Comparison of ENCODE assay signal across 21 cellular contexts in genomic region chr1:228865613-228866320, GRCh38.
A peak's percentile ranks its signal among the peaks of the same experiment; 100 is the strongest.
DNase-seq lines count a peak whose midpoint lies in the region; ATAC-seq and TF ChIP-seq lines count a peak whose summit lies in the region.
"Had no signal": no experiment of that assay in that cellular context is flagged by ENCODE, and none has a peak within 500 bp of the region (broad histone marks: within the 10 kb centered on the region; RNA-seq: fewer than 3 reads in every experiment).

No MANE protein-coding gene starts in this region.

- no peaks in the 10 kb centered on the region for H3K9me2 ChIP-seq in GM23338 (ENCODE audit: insufficient read depth)
- H3K9me2 ChIP-seq in PC-9 (ENCODE audit: insufficient read depth): no peaks in the 10 kb centered on the region

- H3K4me3 Mint-ChIP-seq in GM23338 (no peak overlapping the region), mesothelial cell of epicardium (no peak overlapping the region)

- H3K27me3 Mint-ChIP-seq in GM23338 (ENCODE audit: insufficient read depth, low read depth, poor library complexity) (peaks cover 13% of the 10 kb centered on the region), mesothelial cell of epicardium (ENCODE audit: low read depth) (no peaks in the 10 kb centered on the region)

- TF ChIP-seq POLR2A in esophagus squamous epithelium (IDR thresholded peaks at IDR 0.05): no peak

- POLR2A ChIA-PET in PC-9 (lab: Charles Lee; ENCODE audit: unreplicated experiment): no interaction called here

- no TSS peak for BruUV-seq in PC-9 (replicated peaks; lab: Mats Ljungman, UMichigan)

- H3K27me3 ChIP-seq in BE2C (no peaks in the 10 kb centered on the region), GM23338 (ENCODE audit: insufficient read depth) (no peaks in the 10 kb centered on the region), esophagus squamous epithelium (peaks cover 0 to 5% (median 0%) of the 10 kb centered on the region in 4 donors), PC-9 (ENCODE audit: insufficient read depth, low read depth) (peaks cover 68% of the 10 kb centered on the region)
- H3K27me3 ChIP-seq: SJSA1 had no signal

- H3K4me1 ChIP-seq in BE2C (peaks cover 49% of the 10 kb centered on the region), GM23338 (ENCODE audit: insufficient read depth) (peaks cover 27% of the 10 kb centered on the region), esophagus squamous epithelium (peaks cover 0 to 10% (median 0%) of the 10 kb centered on the region in 3 donors), PC-9 (replicated peaks; ENCODE audit: insufficient read depth) (no peaks in the 10 kb centered on the region)
- H3K4me1 ChIP-seq: parathyroid adenoma had no signal

- H3F3A ChIP-seq in GM23338 (replicated peaks; ENCODE audit: low read depth) (no peaks in the 10 kb centered on the region; the same call in 1 of the 2 replicates), PC-9 (ENCODE audit: insufficient read depth, low read depth) (no peaks in the 10 kb centered on the region)

- no peaks in the 10 kb centered on the region for H3K9me3 ChIP-seq in BE2C
- H3K9me3 ChIP-seq in esophagus squamous epithelium: no peaks in the 10 kb centered on the region
- H3K9me3 ChIP-seq in PC-9 (ENCODE audit: insufficient read depth, low read depth): no peaks in the 10 kb centered on the region
- H3K9me3 ChIP-seq: SJSA1, thoracic aorta had no signal

- H3K4me2 ChIP-seq in GM23338: no peak overlapping the region
- no peak overlapping the region for H3K4me2 ChIP-seq in PC-9

- DNase-seq in BE2C: peak; percentile 77
- DNase-seq in GM23338 (ENCODE audit: low spot score): no peak
- DNase-seq in RPMI8226: peak; percentile 85
- DNase-seq in mesothelial cell of epicardium (ENCODE audit: low spot score in 2 of 2, unreplicated experiment in 2 of 2): no peak
- DNase-seq in esophagus squamous epithelium (lab: John Stamatoyannopoulos, UW): no peak
- no peak for DNase-seq in cerebellar cortex (ENCODE audit: low spot score)
- DNase-seq in PC-9: no peak
- DNase-seq: activated CD4-positive, alpha-beta T cell treated with anti-CD3 and anti-CD28 coated beads for 1 hour; activated effector memory CD4-positive, alpha-beta T cell treated with anti-CD3 and anti-CD28 coated beads, Interleukin-2, amount 50 U/mL, for 16 hours; cortex of kidney; DMS153; GM23248; KBM-7; left colon; NCI-H524 treated with DMSO at 0.1 percent for 48 hours; stimulated activated CD4-positive, alpha-beta T cell treated with anti-CD3 and anti-CD28 coated beads, Interleukin-4, amount 100 ng/mL, for 4 hours; stimulated activated CD8-positive, alpha-beta memory T cell treated with anti-CD3 and anti-CD28 coated beads, Interleukin-4, amount 100 ng/mL, for 48 hours had no signal

- TF ChIP-seq CTCF in BE2C (IDR thresholded peaks at IDR 0.05; ENCODE audit: low read depth, low read length): no peak
- TF ChIP-seq CTCF in GM23338 (conservative IDR thresholded peaks at IDR 0.05; ENCODE audit: low read depth in 2 of 2): no peak
- TF ChIP-seq CTCF in mesothelial cell of epicardium (IDR thresholded peaks at IDR 0.05; ENCODE audit: unreplicated experiment): no peak
- TF ChIP-seq CTCF in esophagus squamous epithelium (IDR thresholded peaks at IDR 0.05): no peak
- no peak for TF ChIP-seq CTCF in PC-9 (conservative IDR thresholded peaks at IDR 0.05)

- H2AFZ ChIP-seq in GM23338: peak overlapping the region; percentile 91; the same call in 1 of the 2 replicates
- no peak overlapping the region for H2AFZ ChIP-seq in PC-9
- H2AFZ ChIP-seq: GM23248, parathyroid adenoma had no signal

- H3K9me3 Mint-ChIP-seq in GM23338: no peaks in the 10 kb centered on the region
- no peaks in the 10 kb centered on the region for H3K9me3 Mint-ChIP-seq in mesothelial cell of epicardium

- no peaks in the 10 kb centered on the region for H3K79me2 ChIP-seq in GM23338 (replicated peaks; ENCODE audit: insufficient read depth)
- H3K79me2 ChIP-seq in PC-9 (ENCODE audit: low read depth): no peaks in the 10 kb centered on the region
- H3K79me2 ChIP-seq: parathyroid adenoma had no signal

- H4K20me1 ChIP-seq in GM23338 (replicated peaks; ENCODE audit: insufficient read depth): no peaks in the 10 kb centered on the region
- no peaks in the 10 kb centered on the region for H4K20me1 ChIP-seq in PC-9 (ENCODE audit: insufficient read depth)

- H3K4me1 Mint-ChIP-seq in GM23338: peaks cover 53% of the 10 kb centered on the region
- peaks cover 82% of the 10 kb centered on the region for H3K4me1 Mint-ChIP-seq in mesothelial cell of epicardium

- ATAC-seq in GM23338: no peak
- ATAC-seq: left colon had no signal

- peak overlapping the region; percentile 21 for H3K4me3 ChIP-seq in BE2C (ENCODE audit: low read depth, low read length)
- no peak overlapping the region for H3K4me3 ChIP-seq in GM23338
- no peak overlapping the region for H3K4me3 ChIP-seq in esophagus squamous epithelium
- no peak overlapping the region for H3K4me3 ChIP-seq in PC-9
- H3K4me3 ChIP-seq: GM23248, SJSA1, skin epidermis, thoracic aorta had no signal

- intact Hi-C loops in esophagus squamous epithelium (cut with DNase I) (no loop called here), PC-9 (cut with micrococcal nuclease; ENCODE audit: unreplicated experiment) (no loop called here)

- H3K27ac Mint-ChIP-seq in GM23338 (0 out of 2 replicates have a peak overlapping the region, but pooled peaks have one; percentile 23), mesothelial cell of epicardium (peak overlapping the region; percentile 97)

- H3K27ac ChIP-seq in GM23338 (ENCODE audit: low read depth) (no peak overlapping the region), esophagus squamous epithelium (no peak overlapping the region), PC-9 (no peak overlapping the region)
- H3K27ac ChIP-seq: GM23248, parathyroid adenoma, SJSA1, thoracic aorta had no signal

- H3K36me3 ChIP-seq in BE2C: no peaks in the 10 kb centered on the region
- H3K36me3 ChIP-seq in GM23338 (ENCODE audit: insufficient read depth): no peaks in the 10 kb centered on the region
- no peaks in the 10 kb centered on the region for H3K36me3 ChIP-seq in esophagus squamous epithelium
- no peaks in the 10 kb centered on the region for H3K36me3 ChIP-seq in PC-9 (ENCODE audit: low read depth)
- H3K36me3 ChIP-seq: SJSA1, thoracic aorta had no signal

- 75 to 88% methylated on average over 6 to 7 of the region's 7 CpGs for WGBS in esophagus squamous epithelium, 2 donors

- H3K36me3 Mint-ChIP-seq in GM23338 (ENCODE audit: low read depth) (no peaks in the 10 kb centered on the region), mesothelial cell of epicardium (no peaks in the 10 kb centered on the region)

- CTCF ChIA-PET in PC-9 (lab: Charles Lee): no interaction called here

TF ChIP-seq in GM23338, 12 proteins besides CTCF, POLR2A, EP300 and RAD21 (continues in another document):
- TF ChIP-seq EZH2phosphoT487 (IDR thresholded peaks at IDR 0.05; ENCODE audit: unreplicated experiment): no peak
- no peak for TF ChIP-seq NANOG (IDR thresholded peaks at IDR 0.05; ENCODE audit: borderline replicate concordance)
- TF ChIP-seq EZH2 (IDR thresholded peaks at IDR 0.05; ENCODE audit: low read depth, unreplicated experiment): no peak
- no peak for TF ChIP-seq ZNF331 (CRISPR knock-in tag; IDR thresholded peaks at IDR 0.05; ENCODE audit: low read depth)
- TF ChIP-seq STAT1 (IDR thresholded peaks at IDR 0.05; ENCODE audit: unreplicated experiment): no peak
- no peak for TF ChIP-seq POLR2AphosphoS5 (IDR thresholded peaks at IDR 0.05; ENCODE audit: low read depth)
- no peak for TF ChIP-seq CREB1 (CRISPR knock-in tag; IDR thresholded peaks at IDR 0.05; ENCODE audit: low read depth)
- no peak for TF ChIP-seq ETS1 (IDR thresholded peaks at IDR 0.05)
- TF ChIP-seq, protein P1, sequence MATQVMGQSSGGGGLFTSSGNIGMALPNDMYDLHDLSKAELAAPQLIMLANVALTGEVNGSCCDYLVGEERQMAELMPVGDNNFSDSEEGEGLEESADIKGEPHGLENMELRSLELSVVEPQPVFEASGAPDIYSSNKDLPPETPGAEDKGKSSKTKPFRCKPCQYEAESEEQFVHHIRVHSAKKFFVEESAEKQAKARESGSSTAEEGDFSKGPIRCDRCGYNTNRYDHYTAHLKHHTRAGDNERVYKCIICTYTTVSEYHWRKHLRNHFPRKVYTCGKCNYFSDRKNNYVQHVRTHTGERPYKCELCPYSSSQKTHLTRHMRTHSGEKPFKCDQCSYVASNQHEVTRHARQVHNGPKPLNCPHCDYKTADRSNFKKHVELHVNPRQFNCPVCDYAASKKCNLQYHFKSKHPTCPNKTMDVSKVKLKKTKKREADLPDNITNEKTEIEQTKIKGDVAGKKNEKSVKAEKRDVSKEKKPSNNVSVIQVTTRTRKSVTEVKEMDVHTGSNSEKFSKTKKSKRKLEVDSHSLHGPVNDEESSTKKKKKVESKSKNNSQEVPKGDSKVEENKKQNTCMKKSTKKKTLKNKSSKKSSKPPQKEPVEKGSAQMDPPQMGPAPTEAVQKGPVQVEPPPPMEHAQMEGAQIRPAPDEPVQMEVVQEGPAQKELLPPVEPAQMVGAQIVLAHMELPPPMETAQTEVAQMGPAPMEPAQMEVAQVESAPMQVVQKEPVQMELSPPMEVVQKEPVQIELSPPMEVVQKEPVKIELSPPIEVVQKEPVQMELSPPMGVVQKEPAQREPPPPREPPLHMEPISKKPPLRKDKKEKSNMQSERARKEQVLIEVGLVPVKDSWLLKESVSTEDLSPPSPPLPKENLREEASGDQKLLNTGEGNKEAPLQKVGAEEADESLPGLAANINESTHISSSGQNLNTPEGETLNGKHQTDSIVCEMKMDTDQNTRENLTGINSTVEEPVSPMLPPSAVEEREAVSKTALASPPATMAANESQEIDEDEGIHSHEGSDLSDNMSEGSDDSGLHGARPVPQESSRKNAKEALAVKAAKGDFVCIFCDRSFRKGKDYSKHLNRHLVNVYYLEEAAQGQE (IDR thresholded peaks at IDR 0.05; ENCODE audit: unreplicated experiment): no peak

Comparison
In these comparisons a context has a peak if more than half of its experiments do, and no peak if none do; other contexts are left out.
1. DNase-seq: peak in BE2C (single experiment) and RPMI8226 (single experiment); none in GM23338 (single experiment), mesothelial cell of epicardium (0 of 2), esophagus squamous epithelium (single experiment), cerebellar cortex (single experiment) and PC-9 (0 of 2).